12 cellular contexts compared by ENCODE assay signal in the genomic region with DNA sequence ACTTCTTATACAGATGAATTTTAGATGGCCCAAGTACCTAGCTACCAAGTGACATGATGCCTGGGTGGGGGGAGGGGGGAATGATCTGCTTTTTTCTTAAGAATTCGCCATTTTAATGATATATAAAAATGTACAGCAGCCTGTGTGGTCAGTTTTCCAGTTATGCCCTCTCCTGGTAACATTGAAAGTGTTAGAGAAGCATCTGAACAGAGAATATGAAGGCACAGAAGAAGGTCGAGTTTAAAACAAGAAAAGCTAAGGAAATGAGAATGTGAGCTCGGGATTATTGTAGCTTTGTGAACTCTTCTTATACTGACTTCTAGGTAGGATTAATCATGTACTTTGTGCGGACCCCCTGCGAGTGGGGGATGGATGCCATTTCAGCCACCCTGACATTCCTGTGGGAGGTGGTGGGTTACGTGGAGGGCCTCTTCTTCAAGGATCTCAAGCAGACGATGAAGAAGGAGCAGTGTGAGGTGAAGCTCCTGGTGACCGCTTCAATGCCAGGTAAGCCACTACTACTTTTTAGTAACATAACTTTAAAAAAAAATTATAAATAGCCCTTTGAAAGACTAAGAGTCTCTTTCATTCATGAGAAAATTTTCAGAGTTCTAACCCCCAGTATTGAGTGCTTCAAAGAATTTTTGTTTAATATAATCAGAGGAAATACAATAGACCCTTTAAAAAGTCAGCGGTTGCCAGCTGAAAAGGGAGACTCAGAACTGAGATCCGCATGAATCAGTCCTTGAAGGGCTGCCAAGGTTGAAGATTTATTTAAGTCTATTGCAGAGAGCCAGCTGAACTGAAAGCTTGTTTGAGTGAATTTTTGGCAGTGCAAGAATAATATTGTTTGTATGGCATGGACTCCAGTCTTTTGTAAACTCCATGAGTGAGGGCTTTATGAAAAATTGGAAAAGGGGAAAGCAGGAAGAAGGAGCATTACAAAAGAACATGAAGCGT.
DNase-seq lines count a peak whose midpoint lies in the region; ATAC-seq and TF ChIP-seq lines count a peak whose summit lies in the region.
"Had no signal": no experiment of that assay in that cellular context is flagged by ENCODE, and none has a peak within 500 bp of the region (broad histone marks: within the 10 kb centered on the region; RNA-seq: fewer than 3 reads in every experiment).

No MANE protein-coding gene starts in this region.

- no peaks in the 10 kb centered on the region for H3K9me3 ChIP-seq in A673 (ENCODE audit: low read depth, low read length, poor library complexity, severe bottlenecking)
- no peaks in the 10 kb centered on the region for H3K9me3 ChIP-seq in mesenchymal stem cell (ENCODE audit: control insufficient read depth, low read length)
- H3K9me3 ChIP-seq: neutrophil had no signal

- intact Hi-C loops in A673 (cut with micrococcal nuclease; ENCODE audit: unreplicated experiment) = no loop called here

- H2AK5ac ChIP-seq in mesenchymal stem cell (ENCODE audit: low read length, severe bottlenecking) = no peak overlapping the region

- no peaks in the 10 kb centered on the region for H3K27me3 ChIP-seq in A673 (replicated peaks; ENCODE audit: insufficient read depth, low read depth, low read length, poor library complexity)
- peaks cover 0 to 4% of the 10 kb centered on the region in 2 experiments for H3K27me3 ChIP-seq in mesenchymal stem cell (ENCODE audit: control insufficient read depth in 1 of 2, insufficient read depth in 1 of 2, low read length in 2 of 2)

- H4K8ac ChIP-seq in mesenchymal stem cell (ENCODE audit: low read length) = no peak overlapping the region

- H3K36me3 ChIP-seq in A673 (ENCODE audit: insufficient read depth, low read length, poor library complexity, severe bottlenecking) (no peaks in the 10 kb centered on the region), mesenchymal stem cell (ENCODE audit: control insufficient read depth in 1 of 2, insufficient read depth in 2 of 2, low read depth in 1 of 2, low read length in 2 of 2) (no peaks in the 10 kb centered on the region)
- H3K36me3 ChIP-seq: neutrophil had no signal

- H3K14ac ChIP-seq in mesenchymal stem cell (ENCODE audit: low read length in 2 of 2) = no peak overlapping the region

- H3K4ac ChIP-seq in mesenchymal stem cell (ENCODE audit: low read depth in 1 of 2, low read length in 2 of 2) = no peak overlapping the region

- ATAC-seq in HG02588 (IDR thresholded peaks at IDR 0.05; ENCODE audit: unreplicated experiment) (no peak), HG02852 (IDR thresholded peaks at IDR 0.05; ENCODE audit: unreplicated experiment) (no peak)
- ATAC-seq: stimulated activated memory B cell treated with anti-CD40 and anti-IgM and Interleukin-4, amounts not matched to agents 10 μg/mL and 1 μg/mL and 100 μg/mL, for 72 hours had no signal

- H3K4me1 ChIP-seq in A673 (ENCODE audit: insufficient read depth, low read length, poor library complexity, severe bottlenecking) (peaks cover 15% of the 10 kb centered on the region), mesenchymal stem cell (ENCODE audit: control insufficient read depth, insufficient read depth, low read depth, low read length) (peaks cover 2% of the 10 kb centered on the region)

- no peak overlapping the region for H2BK120ac ChIP-seq in mesenchymal stem cell (ENCODE audit: low read depth, low read length)

- 77% methylated on average over 8 of the region's 11 CpGs for WGBS in mesenchymal stem cell

- no peak overlapping the region for H3K4me2 ChIP-seq in mesenchymal stem cell (ENCODE audit: low read length, poor library complexity, severe bottlenecking)

- H3K23ac ChIP-seq in mesenchymal stem cell (ENCODE audit: low read length in 2 of 2) = no peak overlapping the region

- H2BK15ac ChIP-seq in mesenchymal stem cell (ENCODE audit: low read depth, poor library complexity, severe bottlenecking) = no peak overlapping the region

- H3K27ac ChIP-seq in A673 (ENCODE audit: low read depth, low read length, poor library complexity, severe bottlenecking) (peak overlapping the region; percentile 39), mesenchymal stem cell (ENCODE audit: low read length, poor library complexity, severe bottlenecking) (no peak overlapping the region)
- H3K27ac ChIP-seq: neutrophil had no signal

- peak overlapping the region; percentile 56 for H3K9ac ChIP-seq in mesenchymal stem cell (ENCODE audit: low read length)

- no peak overlapping the region for H2AFZ ChIP-seq in mesenchymal stem cell (ENCODE audit: low read depth, low read length)

- TF ChIP-seq CTCF in A673 (conservative IDR thresholded peaks at IDR 0.05; ENCODE audit: low read depth, low read length) = no peak

- no TSS peak for BruUV-seq in A673 (replicated peaks; lab: Mats Ljungman, UMichigan)

- H3K79me1 ChIP-seq in mesenchymal stem cell (replicated peaks; ENCODE audit: low read length, poor library complexity, severe bottlenecking) = no peaks in the 10 kb centered on the region

- no peak overlapping the region for H2BK5ac ChIP-seq in mesenchymal stem cell (ENCODE audit: low read depth, low read length, poor library complexity, severe bottlenecking)

- peak; percentile 78 for DNase-seq in A673 (ENCODE audit: low spot score)
- peak; percentile 66 for DNase-seq in M059J (ENCODE audit: low read depth)
- peak; percentile 28 for DNase-seq in dermis blood vessel endothelial cell
- no peak for DNase-seq in mesenchymal stem cell
- no peak for DNase-seq in NCI-H748 treated with DMSO at 0.1 percent for 48 hours (lab: John Stamatoyannopoulos, UW)
- no peak for DNase-seq in HuH-7.5 (ENCODE audit: low spot score)
- DNase-seq: CD4-positive, CD25-positive, alpha-beta regulatory T cell; NCI-H69 had no signal

- POLR2A ChIA-PET in A673 (lab: Charles Lee; ENCODE audit: low non-redundant PET) = no interaction called here

- CTCF ChIA-PET in A673 (lab: Charles Lee) = interaction anchor here (0.9 to 1.1 kb wide), 2 partner anchors 27 to 265 kb away, joined by 3 to 7 read pairs; no protein-coding TSS in a partner anchor

- no peak overlapping the region for H4K91ac ChIP-seq in mesenchymal stem cell (ENCODE audit: low read length)

- H3K18ac ChIP-seq in mesenchymal stem cell (ENCODE audit: low read depth in 1 of 2, low read length in 2 of 2) = no peak overlapping the region

- H2BK12ac ChIP-seq in mesenchymal stem cell (ENCODE audit: low read length in 2 of 2) = no peak overlapping the region

- H3K4me3 ChIP-seq in A673 (ENCODE audit: low read depth, low read length, poor library complexity, severe bottlenecking) (peak overlapping the region; percentile 11), mesenchymal stem cell (ENCODE audit: insufficient read depth in 1 of 2, low read depth in 1 of 2, low read length in 2 of 2) (peak overlapping the region in 1 of 2 experiments; percentile 68)

Comparison
In these comparisons a context has a peak if more than half of its experiments do, and no peak if none do; other contexts are left out.
1. DNase-seq: peak in A673 (single experiment), M059J (single experiment) and dermis blood vessel endothelial cell (single experiment); none in mesenchymal stem cell (single experiment), NCI-H748 treated with DMSO at 0.1 percent for 48 hours (single experiment) and HuH-7.5 (single experiment).